ENCODE assay signal across 8 cellular contexts in genomic region chr3:13414040-13414729, GRCh38. TPM values are rescaled to one million over a fixed set of nuclear protein-coding genes. Genes with fewer than 3 reads are reported as not detected.
DNase-seq lines count a peak whose midpoint lies in the region; ATAC-seq, FAIRE-seq and TF ChIP-seq lines count a peak whose summit lies in the region.

No MANE protein-coding gene starts in this region.

- POLR2A ChIA-PET in A549 (lab: Yijun Ruan, JAX): no interaction called here

- peak overlapping the region; percentile 51 for H3K4me2 ChIP-seq in A549

- TF ChIP-seq CTCF in A549 (IDR thresholded peaks at IDR 0.05) (no peak), adrenal gland (IDR thresholded peaks at IDR 0.05) (no peak), psoas muscle (IDR thresholded peaks at IDR 0.05) (no peak)

- 77% methylated on average over 14 of the region's 14 CpGs for WGBS in A549 (ENCODE audit: missing lambda C conversion rate)
- 67 to 75% (median 72%) methylated on average over 12 to 14 of the region's 14 CpGs for WGBS in adrenal gland, 4 donors
- 77 to 80% (median 80%) methylated on average over 13 to 14 of the region's 14 CpGs for WGBS in psoas muscle, 3 donors

- intact Hi-C loops in adrenal gland (cut with DNase I) (no loop called here), psoas muscle (cut with DNase I) (no loop called here)

- ATAC-seq in A549 (peak; percentile 35 to 68; a peak in 3 of 6 replicates), HG03159 (IDR thresholded peaks at IDR 0.05; ENCODE audit: unreplicated experiment) (peak; percentile 94), T-helper 17 cell (peak; percentile 86), psoas muscle (peak in 3 of 4 donors; percentile 45 to 56 (median 47))

- no peaks in the 10 kb centered on the region for H3K36me3 ChIP-seq in adrenal gland (replicated peaks in 1 of 2)
- no peaks in the 10 kb centered on the region for H3K36me3 ChIP-seq in psoas muscle (ENCODE audit: insufficient read depth in 1 of 2, low read depth in 1 of 2)

- peak overlapping the region; percentile 96 for H3K27ac Mint-ChIP-seq in T-helper 17 cell

- H3K27me3 Mint-ChIP-seq in T-helper 17 cell: no peaks in the 10 kb centered on the region

- no peak for DNase-seq in A549 (ENCODE audit: low read depth in 1 of 2, low spot score in 1 of 2)
- DNase-seq in GM19238 (ENCODE audit: insufficient read length, low spot score): peak; percentile 91
- peak; percentile 37 to 47 (median 44) for DNase-seq in T-helper 17 cell
- DNase-seq in adrenal gland: peak in 4 of 7 donors; percentile 30 to 59 (median 46)
- DNase-seq in psoas muscle: peak; percentile 33 to 71
- no peak for DNase-seq in SK-N-DZ (ENCODE audit: low spot score)
- no peak for DNase-seq in SW 1271 (lab: John Stamatoyannopoulos, UW)

- H3K27me3 ChIP-seq in adrenal gland (no peaks in the 10 kb centered on the region), psoas muscle (ENCODE audit: insufficient read depth in 3 of 3, low read length in 2 of 3) (no peaks in the 10 kb centered on the region)

- TF ChIP-seq RAD21 in A549 (conservative IDR thresholded peaks at IDR 0.05 in 1 of 2, IDR thresholded peaks at IDR 0.05 in 1 of 2): no peak

- no peak for FAIRE-seq in A549 (lab: Jason Lieb, UNC)

- H3K36me3 Mint-ChIP-seq in T-helper 17 cell (ENCODE audit: low read depth): no peaks in the 10 kb centered on the region

- H3K4me3 Mint-ChIP-seq in T-helper 17 cell: peak overlapping the region; percentile 90

- no peak for TF ChIP-seq POLR2A in A549 (IDR thresholded peaks at IDR 0.05; ENCODE audit: low read length)
- TF ChIP-seq POLR2A in adrenal gland (IDR thresholded peaks at IDR 0.05): no peak

- peaks cover 53% of the 10 kb centered on the region for H3K4me1 Mint-ChIP-seq in T-helper 17 cell

- H3K4me1 ChIP-seq in A549: peaks cover 28% of the 10 kb centered on the region
- peaks cover 1 to 7% of the 10 kb centered on the region in 2 donors for H3K4me1 ChIP-seq in adrenal gland (replicated peaks in 1 of 2)
- peaks cover 7% of the 10 kb centered on the region for H3K4me1 ChIP-seq in psoas muscle

- H3K27ac ChIP-seq in A549 (peak overlapping the region; percentile 24 to 61; a peak in 5 of 6 replicates), adrenal gland (peak overlapping the region in 1 of 5 donors; percentile 80), psoas muscle (no peak overlapping the region)

- H3K4me3 ChIP-seq in A549 (no peak overlapping the region), adrenal gland (no peak overlapping the region), psoas muscle (no peak overlapping the region)

- H3K9me3 ChIP-seq in A549 (0 out of 3 replicates have a peak, but pooled peaks cover under 1% of the 10 kb centered on the region), T-helper 17 cell (ENCODE audit: control insufficient read depth, low read length, poor library complexity, severe bottlenecking) (no peaks in the 10 kb centered on the region), adrenal gland (replicated peaks in 1 of 3) (no peaks in the 10 kb centered on the region), psoas muscle (no peaks in the 10 kb centered on the region)

- no peak for TF ChIP-seq EP300 in A549 (IDR thresholded peaks at IDR 0.05)

- CTCF ChIA-PET in A549 (lab: Yijun Ruan, JAX): no interaction called here

TF ChIP-seq in A549, 52 proteins besides CTCF, POLR2A, EP300 and RAD21:
- TF ChIP-seq, protein P1, sequence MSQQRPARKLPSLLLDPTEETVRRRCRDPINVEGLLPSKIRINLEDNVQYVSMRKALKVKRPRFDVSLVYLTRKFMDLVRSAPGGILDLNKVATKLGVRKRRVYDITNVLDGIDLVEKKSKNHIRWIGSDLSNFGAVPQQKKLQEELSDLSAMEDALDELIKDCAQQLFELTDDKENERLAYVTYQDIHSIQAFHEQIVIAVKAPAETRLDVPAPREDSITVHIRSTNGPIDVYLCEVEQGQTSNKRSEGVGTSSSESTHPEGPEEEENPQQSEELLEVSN (IDR thresholded peaks at IDR 0.05; ENCODE audit: borderline replicate concordance, low read depth): no peak
- TF ChIP-seq, protein P2, sequence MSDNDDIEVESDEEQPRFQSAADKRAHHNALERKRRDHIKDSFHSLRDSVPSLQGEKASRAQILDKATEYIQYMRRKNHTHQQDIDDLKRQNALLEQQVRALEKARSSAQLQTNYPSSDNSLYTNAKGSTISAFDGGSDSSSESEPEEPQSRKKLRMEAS (IDR thresholded peaks at IDR 0.05): no peak
- TF ChIP-seq CBX2 (IDR thresholded peaks at IDR 0.05; ENCODE audit: borderline replicate concordance, low read depth): no peak
- TF ChIP-seq MYC (IDR thresholded peaks at IDR 0.05; ENCODE audit: borderline replicate concordance, low read length): no peak
- no peak for TF ChIP-seq CHD2 (IDR thresholded peaks at IDR 0.05; ENCODE audit: low read length, partially characterized antibody)
- TF ChIP-seq, protein P3, sequence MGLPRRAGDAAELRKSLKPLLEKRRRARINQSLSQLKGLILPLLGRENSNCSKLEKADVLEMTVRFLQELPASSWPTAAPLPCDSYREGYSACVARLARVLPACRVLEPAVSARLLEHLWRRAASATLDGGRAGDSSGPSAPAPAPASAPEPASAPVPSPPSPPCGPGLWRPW (IDR thresholded peaks at IDR 0.05): no peak
- TF ChIP-seq RFX5 (IDR thresholded peaks at IDR 0.05): no peak
- TF ChIP-seq NFE2L2 (conservative IDR thresholded peaks at IDR 0.05; ENCODE audit: low read length): no peak
- TF ChIP-seq HDAC2 (IDR thresholded peaks at IDR 0.05): no peak
- TF ChIP-seq KDM5A (IDR thresholded peaks at IDR 0.05): no peak
- TF ChIP-seq MAFK (IDR thresholded peaks at IDR 0.05; ENCODE audit: partially characterized antibody): no peak
- no peak for TF ChIP-seq CBX8 (IDR thresholded peaks at IDR 0.05)
- TF ChIP-seq, protein P4, sequence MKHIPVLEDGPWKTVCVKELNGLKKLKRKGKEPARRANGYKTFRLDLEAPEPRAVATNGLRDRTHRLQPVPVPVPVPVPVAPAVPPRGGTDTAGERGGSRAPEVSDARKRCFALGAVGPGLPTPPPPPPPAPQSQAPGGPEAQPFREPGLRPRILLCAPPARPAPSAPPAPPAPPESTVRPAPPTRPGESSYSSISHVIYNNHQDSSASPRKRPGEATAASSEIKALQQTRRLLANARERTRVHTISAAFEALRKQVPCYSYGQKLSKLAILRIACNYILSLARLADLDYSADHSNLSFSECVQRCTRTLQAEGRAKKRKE (CRISPR knock-in tag; IDR thresholded peaks at IDR 0.05; ENCODE audit: low read depth): no peak
- TF ChIP-seq NPAS2 (CRISPR knock-in tag; IDR thresholded peaks at IDR 0.05; ENCODE audit: borderline replicate concordance): no peak
- TF ChIP-seq SREBF2 (IDR thresholded peaks at IDR 0.05): no peak
- TF ChIP-seq, protein P5, sequence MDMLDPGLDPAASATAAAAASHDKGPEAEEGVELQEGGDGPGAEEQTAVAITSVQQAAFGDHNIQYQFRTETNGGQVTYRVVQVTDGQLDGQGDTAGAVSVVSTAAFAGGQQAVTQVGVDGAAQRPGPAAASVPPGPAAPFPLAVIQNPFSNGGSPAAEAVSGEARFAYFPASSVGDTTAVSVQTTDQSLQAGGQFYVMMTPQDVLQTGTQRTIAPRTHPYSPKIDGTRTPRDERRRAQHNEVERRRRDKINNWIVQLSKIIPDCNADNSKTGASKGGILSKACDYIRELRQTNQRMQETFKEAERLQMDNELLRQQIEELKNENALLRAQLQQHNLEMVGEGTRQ (IDR thresholded peaks at IDR 0.05): no peak
- TF ChIP-seq ZFP36 (IDR thresholded peaks at IDR 0.05; ENCODE audit: borderline replicate concordance, partially characterized antibody): no peak
- no peak for TF ChIP-seq CEBPB (IDR thresholded peaks at IDR 0.05)
- no peak for TF ChIP-seq ZNF302 (CRISPR knock-in tag; IDR thresholded peaks at IDR 0.05)
- no peak for TF ChIP-seq PBX3 (IDR thresholded peaks at IDR 0.05)

RNA-seq across cellular contexts. Expression of gene NUP210, which starts 5.9 kb away (rescaled TPM):
- 28.1 and 37.1 TPM in 2 replicates for polyA plus RNA-seq in A549 (2011; rRNA removed)
- polyA plus RNA-seq in A549 (2012; cell fraction: cytosol; rRNA removed): 27.6 and 40.0 TPM in 2 replicates
- polyA plus RNA-seq in A549 (2012; cell fraction: nucleus; rRNA removed): 97.7 and 127 TPM in 2 replicates
- 24.1 to 25.7 TPM (median 25.0 TPM) in 3 replicates for polyA plus RNA-seq in A549 (2017; fragmentation: RNase III; extraction: RNeasy Plus Mini Kit Qiagen cat#74134 plus additional on column Dnase treatment)
- polyA minus RNA-seq in A549 (2011; rRNA and poly(A)+ RNA removed): 54.6 and 58.3 TPM in 2 replicates
- total RNA-seq in T-helper 17 cell: 100 to 1,000 TPM; 125 to 137 TPM
- total RNA-seq in adrenal gland: 1 to 10 TPM; 6.2 to 9.6 (median 8.6) TPM
- 10 to 100 TPM in 1 of 3 donors, 1 to 10 TPM in 2; 3.0 to 15.8 (median 8.6) TPM for polyA plus RNA-seq in adrenal gland
- total RNA-seq in psoas muscle: 1 to 10 TPM; 2.1 to 8.0 (median 3.8) TPM
- 1 to 10 TPM in 1 of 3 donors, under 1 TPM in 2; 0.29 to 1.1 (median 0.66) TPM for polyA plus RNA-seq in psoas muscle
- 56.4 and 61.5 TPM in 2 replicates for polyA plus RNA-seq in SK-N-DZ (2014; cell fraction: cytosol; rRNA removed)
- polyA plus RNA-seq in SK-N-DZ (2014; cell fraction: nucleus; rRNA removed): 60.0 and 87.4 TPM in 2 replicates

Comparison
In these comparisons a context has a peak if more than half of its experiments do, and no peak if none do; other contexts are left out.
1. DNase-seq: peak in GM19238 (single experiment), T-helper 17 cell (3 of 3), adrenal gland (4 of 7) and psoas muscle (2 of 2); none in A549 (0 of 2), SK-N-DZ (single experiment) and SW 1271 (0 of 2).
2. RNA of gene NUP210, which starts 5.9 kb away (total RNA-seq): 125 to 137 TPM in T-helper 17 cell; 6.2 to 9.6 TPM in adrenal gland and 2.1 to 8.0 TPM in psoas muscle; every median in the first group is over 10 times any median in the second.
3. Peak in every context shown above with its lines, with median percentiles within 50 percentile points of each other: ATAC-seq.